In the genomic region with DNA sequence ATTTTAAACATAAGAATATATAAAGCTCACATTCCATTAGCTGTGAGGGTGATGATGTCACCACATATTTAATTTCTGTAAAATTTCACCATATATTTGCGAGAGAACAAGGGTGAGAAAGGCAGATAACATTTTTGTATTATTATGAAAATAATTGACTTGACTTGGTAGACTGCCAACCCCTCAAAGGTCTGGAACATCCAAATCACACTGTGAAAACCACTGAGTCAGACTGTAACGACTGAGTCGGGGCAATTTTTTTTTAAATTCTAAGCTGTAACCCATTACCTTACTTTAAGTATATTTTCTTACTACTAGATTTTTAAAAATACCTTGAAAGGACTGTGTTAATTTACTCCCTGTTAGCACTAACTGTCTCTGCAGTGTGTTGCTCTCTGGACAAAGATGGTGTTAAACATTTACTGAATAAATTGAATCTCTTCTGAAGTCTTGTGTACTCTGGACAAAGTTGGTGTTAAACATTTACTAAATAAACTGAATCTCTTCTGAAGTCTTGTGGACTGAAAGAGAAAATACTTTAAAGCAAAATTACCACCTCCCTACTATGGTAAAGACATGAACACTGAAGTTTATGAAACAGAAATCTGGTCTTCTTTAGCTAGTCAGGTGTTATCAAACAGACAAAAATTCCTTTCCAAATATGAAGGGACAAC, we compare ENCODE assay signal across 11 cellular contexts. TPM values are rescaled to one million over a fixed set of nuclear protein-coding genes. Genes with fewer than 3 reads are reported as not detected.
DNase-seq lines count a peak whose midpoint lies in the region; ATAC-seq and TF ChIP-seq lines count a peak whose summit lies in the region.
"Had no signal": no experiment of that assay in that cellular context is flagged by ENCODE, and none has a peak within 500 bp of the region (broad histone marks: within the 10 kb centered on the region; RNA-seq: fewer than 3 reads in every experiment).

No MANE protein-coding gene starts in this region.

- in situ Hi-C loops in brain microvascular endothelial cell (cut with HindIII; ENCODE audit: low pct_ligation_motif_present, low sequenced_read_pairs): no loop called here

- TF ChIP-seq CTCF in brain microvascular endothelial cell (IDR thresholded peaks at IDR 0.05; ENCODE audit: low read depth, low read length, missing control alignments) (no peak), progenitor cell of endocrine pancreas (IDR thresholded peaks at IDR 0.05; ENCODE audit: unreplicated experiment) (no peak)

- peak overlapping the region; percentile 57 for H3K27ac ChIP-seq in brain microvascular endothelial cell
- H3K27ac ChIP-seq: epithelial cell of prostate, tibial artery had no signal

- intact Hi-C loops in head of caudate nucleus (cut with DNase I): no loop called here

- no peaks in the 10 kb centered on the region for H3K27me3 Mint-ChIP-seq in progenitor cell of endocrine pancreas

- no peak overlapping the region for H3K4me3 ChIP-seq in brain microvascular endothelial cell (ENCODE audit: low read depth, low read length)
- H3K4me3 ChIP-seq: tibial artery had no signal

- peak overlapping the region; percentile 89 for H3K27ac Mint-ChIP-seq in progenitor cell of endocrine pancreas

- peaks cover 2% of the 10 kb centered on the region for H3K36me3 Mint-ChIP-seq in progenitor cell of endocrine pancreas (ENCODE audit: insufficient read depth)

- ATAC-seq in GM19395 (IDR thresholded peaks at IDR 0.05; ENCODE audit: unreplicated experiment): peak; percentile 62
- peak; percentile 78 for ATAC-seq in HG03097 (IDR thresholded peaks at IDR 0.05; ENCODE audit: low FRiP score, unreplicated experiment)

- DNase-seq in brain microvascular endothelial cell: peak; percentile 61
- no peak for DNase-seq in progenitor cell of endocrine pancreas (ENCODE audit: low spot score, unreplicated experiment)
- DNase-seq in NCI-H1930 (lab: John Stamatoyannopoulos, UW): no peak
- DNase-seq in activated gamma-delta T cell (lab: John Stamatoyannopoulos, UW): no peak
- DNase-seq in head of caudate nucleus: no peak
- DNase-seq in NCI-H1417 treated with DMSO at 0.1 percent for 48 hours (lab: John Stamatoyannopoulos, UW): no peak
- DNase-seq: NCI-H2029, tibial artery had no signal

- peak overlapping the region; percentile 36 for H3K4me3 Mint-ChIP-seq in progenitor cell of endocrine pancreas (ENCODE audit: low read depth)

- no peaks in the 10 kb centered on the region for H3K27me3 ChIP-seq in brain microvascular endothelial cell (replicated peaks)
- H3K27me3 ChIP-seq: tibial artery had no signal

- peaks cover 50% of the 10 kb centered on the region for H3K4me1 Mint-ChIP-seq in progenitor cell of endocrine pancreas (ENCODE audit: low read depth)

- no peaks in the 10 kb centered on the region for H3K36me3 ChIP-seq in brain microvascular endothelial cell (replicated peaks)
- H3K36me3 ChIP-seq: tibial artery had no signal

- H3K9me3 Mint-ChIP-seq in progenitor cell of endocrine pancreas (ENCODE audit: low read depth): no peaks in the 10 kb centered on the region

RNA-seq across cellular contexts. Expression of gene PDZD8, which starts 14.1 kb away (rescaled TPM):
- 28.6 and 30.9 TPM in 2 replicates for total RNA-seq in progenitor cell of endocrine pancreas
